ENCODE assay signal across 1 cellular context in the genomic region with DNA sequence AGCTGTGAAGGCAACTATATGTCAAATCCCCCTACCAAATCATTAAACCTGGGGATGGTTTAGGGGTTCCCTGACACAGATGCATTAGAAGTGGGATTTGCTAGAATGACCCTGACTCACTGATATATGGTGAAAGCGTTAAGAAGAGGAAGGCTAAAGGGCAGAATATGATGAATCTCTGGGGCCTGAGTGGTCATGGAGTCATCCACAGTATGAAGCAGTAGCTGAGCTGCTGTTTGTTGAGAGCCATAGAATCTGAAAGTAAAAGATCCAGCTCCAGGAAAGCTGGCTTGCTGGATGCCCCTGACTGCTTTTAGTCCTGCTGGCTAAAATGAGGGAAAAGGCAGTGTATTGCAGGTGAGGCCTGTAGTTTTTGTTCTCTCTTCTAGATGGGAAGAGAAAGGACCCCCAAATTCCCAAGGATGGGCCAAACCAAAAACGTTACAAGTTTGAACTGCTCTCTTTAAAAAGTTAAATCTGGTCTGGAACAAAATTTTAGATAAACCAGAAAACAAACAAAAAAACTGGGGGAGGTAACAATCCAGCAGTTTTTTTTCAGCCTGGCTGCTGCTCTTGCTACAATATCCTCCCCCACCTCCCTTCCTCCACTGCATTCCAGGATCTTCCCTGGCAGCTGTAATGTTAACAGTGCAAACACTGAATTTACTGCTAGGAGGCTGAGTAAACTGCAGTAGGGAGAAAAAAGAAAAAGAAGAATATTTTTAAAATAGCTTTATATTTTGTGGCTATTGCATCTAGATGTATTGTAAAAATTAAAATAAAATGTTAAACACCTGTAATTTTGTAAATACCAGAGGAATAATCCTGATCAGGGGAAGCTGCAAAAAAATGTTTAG.
TF ChIP-seq lines count a peak whose summit lies in the region.

No MANE protein-coding gene starts in this region.

TF ChIP-seq in HepG2, 621 proteins besides CTCF, POLR2A, EP300 and RAD21 (continued from another document and continues in another):
- TF ChIP-seq, protein P1, sequence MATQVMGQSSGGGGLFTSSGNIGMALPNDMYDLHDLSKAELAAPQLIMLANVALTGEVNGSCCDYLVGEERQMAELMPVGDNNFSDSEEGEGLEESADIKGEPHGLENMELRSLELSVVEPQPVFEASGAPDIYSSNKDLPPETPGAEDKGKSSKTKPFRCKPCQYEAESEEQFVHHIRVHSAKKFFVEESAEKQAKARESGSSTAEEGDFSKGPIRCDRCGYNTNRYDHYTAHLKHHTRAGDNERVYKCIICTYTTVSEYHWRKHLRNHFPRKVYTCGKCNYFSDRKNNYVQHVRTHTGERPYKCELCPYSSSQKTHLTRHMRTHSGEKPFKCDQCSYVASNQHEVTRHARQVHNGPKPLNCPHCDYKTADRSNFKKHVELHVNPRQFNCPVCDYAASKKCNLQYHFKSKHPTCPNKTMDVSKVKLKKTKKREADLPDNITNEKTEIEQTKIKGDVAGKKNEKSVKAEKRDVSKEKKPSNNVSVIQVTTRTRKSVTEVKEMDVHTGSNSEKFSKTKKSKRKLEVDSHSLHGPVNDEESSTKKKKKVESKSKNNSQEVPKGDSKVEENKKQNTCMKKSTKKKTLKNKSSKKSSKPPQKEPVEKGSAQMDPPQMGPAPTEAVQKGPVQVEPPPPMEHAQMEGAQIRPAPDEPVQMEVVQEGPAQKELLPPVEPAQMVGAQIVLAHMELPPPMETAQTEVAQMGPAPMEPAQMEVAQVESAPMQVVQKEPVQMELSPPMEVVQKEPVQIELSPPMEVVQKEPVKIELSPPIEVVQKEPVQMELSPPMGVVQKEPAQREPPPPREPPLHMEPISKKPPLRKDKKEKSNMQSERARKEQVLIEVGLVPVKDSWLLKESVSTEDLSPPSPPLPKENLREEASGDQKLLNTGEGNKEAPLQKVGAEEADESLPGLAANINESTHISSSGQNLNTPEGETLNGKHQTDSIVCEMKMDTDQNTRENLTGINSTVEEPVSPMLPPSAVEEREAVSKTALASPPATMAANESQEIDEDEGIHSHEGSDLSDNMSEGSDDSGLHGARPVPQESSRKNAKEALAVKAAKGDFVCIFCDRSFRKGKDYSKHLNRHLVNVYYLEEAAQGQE (IDR thresholded peaks at IDR 0.05; ENCODE audit: borderline replicate concordance in 1 of 2, low read depth in 1 of 2, low read length in 2 of 2), result 0 out of 4 replicates have a peak, but pooled peaks of 1 of the 2 experiments have one; percentile 37
- TF ChIP-seq ATM (IDR thresholded peaks at IDR 0.05; ENCODE audit: borderline replicate concordance) (no peak), FOXA3 (CRISPR knock-in tag; IDR thresholded peaks at IDR 0.05) (peak; percentile 72), FIP1L1 (IDR thresholded peaks at IDR 0.05; ENCODE audit: borderline replicate concordance, insufficient read depth, low read depth, low read length) (no peak), ZNF432 (CRISPR knock-in tag; IDR thresholded peaks at IDR 0.05; ENCODE audit: borderline replicate concordance) (no peak), LCORL (IDR thresholded peaks at IDR 0.05) (no peak), LCORL (CRISPR knock-in tag; IDR thresholded peaks at IDR 0.05) (0 out of 2 replicates have a peak, but pooled peaks have one; percentile 10), SAP130 (CRISPR knock-in tag; IDR thresholded peaks at IDR 0.05; ENCODE audit: low read depth) (peak; percentile 41; the same call in 1 of the 2 replicates), ASH2L (IDR thresholded peaks at IDR 0.05; ENCODE audit: insufficient read length, low read depth, low read length) (peak; percentile 84), FOXJ3 (CRISPR knock-in tag; IDR thresholded peaks at IDR 0.05; ENCODE audit: borderline replicate concordance) (0 out of 2 replicates have a peak, but pooled peaks have one; percentile 16), ZFY (CRISPR knock-in tag; IDR thresholded peaks at IDR 0.05) (peak; percentile 5; the same call in 1 of the 2 replicates), TEAD3 (CRISPR knock-in tag; optimal IDR thresholded peaks at IDR 0.05; ENCODE audit: borderline replicate concordance) (peak; percentile 96), ETV5 (CRISPR knock-in tag; IDR thresholded peaks at IDR 0.05; ENCODE audit: borderline replicate concordance) (peak; percentile 25; the same call in 1 of the 2 replicates), PPARG (CRISPR knock-in tag; conservative IDR thresholded peaks at IDR 0.05) (0 out of 2 replicates have a peak, but pooled peaks have one; percentile 24), NFIC (IDR thresholded peaks at IDR 0.05; ENCODE audit: low read length) (0 out of 2 replicates have a peak, but pooled peaks have one; percentile 67), ISX (CRISPR knock-in tag; conservative IDR thresholded peaks at IDR 0.05) (no peak), FOXP1 (IDR thresholded peaks at IDR 0.05) (no peak), FOXP1 (CRISPR knock-in tag; IDR thresholded peaks at IDR 0.05) (peak; percentile 57), MAZ (IDR thresholded peaks at IDR 0.05; ENCODE audit: borderline replicate concordance, low read depth, low read length) (no peak), MAZ (CRISPR knock-in tag; IDR thresholded peaks at IDR 0.05; ENCODE audit: low read depth) (0 out of 2 replicates have a peak, but pooled peaks have one; percentile 32), NFE2L2 (IDR thresholded peaks at IDR 0.05; ENCODE audit: low read length) (no peak), GATAD2A (CRISPR knock-in tag; IDR thresholded peaks at IDR 0.05) (peak; percentile 40; the same call in 1 of the 2 replicates), RORA (CRISPR knock-in tag; IDR thresholded peaks at IDR 0.05) (no peak), ERF (CRISPR knock-in tag; IDR thresholded peaks at IDR 0.05) (0 out of 2 replicates have a peak, but pooled peaks have one; percentile 19), RARA (CRISPR knock-in tag; IDR thresholded peaks at IDR 0.05) (no peak)
- TF ChIP-seq, protein P2, sequence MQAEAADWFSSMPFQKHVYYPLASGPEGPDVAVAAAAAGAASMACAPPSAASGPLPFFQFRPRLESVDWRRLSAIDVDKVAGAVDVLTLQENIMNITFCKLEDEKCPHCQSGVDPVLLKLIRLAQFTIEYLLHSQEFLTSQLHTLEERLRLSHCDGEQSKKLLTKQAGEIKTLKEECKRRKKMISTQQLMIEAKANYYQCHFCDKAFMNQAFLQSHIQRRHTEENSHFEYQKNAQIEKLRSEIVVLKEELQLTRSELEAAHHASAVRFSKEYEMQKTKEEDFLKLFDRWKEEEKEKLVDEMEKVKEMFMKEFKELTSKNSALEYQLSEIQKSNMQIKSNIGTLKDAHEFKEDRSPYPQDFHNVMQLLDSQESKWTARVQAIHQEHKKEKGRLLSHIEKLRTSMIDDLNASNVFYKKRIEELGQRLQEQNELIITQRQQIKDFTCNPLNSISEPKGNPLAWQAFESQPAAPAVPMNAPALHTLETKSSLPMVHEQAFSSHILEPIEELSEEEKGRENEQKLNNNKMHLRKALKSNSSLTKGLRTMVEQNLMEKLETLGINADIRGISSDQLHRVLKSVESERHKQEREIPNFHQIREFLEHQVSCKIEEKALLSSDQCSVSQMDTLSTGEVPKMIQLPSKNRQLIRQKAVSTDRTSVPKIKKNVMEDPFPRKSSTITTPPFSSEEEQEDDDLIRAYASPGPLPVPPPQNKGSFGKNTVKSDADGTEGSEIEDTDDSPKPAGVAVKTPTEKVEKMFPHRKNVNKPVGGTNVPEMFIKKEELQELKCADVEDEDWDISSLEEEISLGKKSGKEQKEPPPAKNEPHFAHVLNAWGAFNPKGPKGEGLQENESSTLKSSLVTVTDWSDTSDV (CRISPR knock-in tag; IDR thresholded peaks at IDR 0.05), result no peak
- TF ChIP-seq, protein P3, sequence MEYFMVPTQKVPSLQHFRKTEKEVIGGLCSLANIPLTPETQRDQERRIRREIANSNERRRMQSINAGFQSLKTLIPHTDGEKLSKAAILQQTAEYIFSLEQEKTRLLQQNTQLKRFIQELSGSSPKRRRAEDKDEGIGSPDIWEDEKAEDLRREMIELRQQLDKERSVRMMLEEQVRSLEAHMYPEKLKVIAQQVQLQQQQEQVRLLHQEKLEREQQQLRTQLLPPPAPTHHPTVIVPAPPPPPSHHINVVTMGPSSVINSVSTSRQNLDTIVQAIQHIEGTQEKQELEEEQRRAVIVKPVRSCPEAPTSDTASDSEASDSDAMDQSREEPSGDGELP (IDR thresholded peaks at IDR 0.05; ENCODE audit: borderline replicate concordance, low read depth), result peak; percentile 68; the same call in 1 of the 2 replicates
- TF ChIP-seq, protein P4, sequence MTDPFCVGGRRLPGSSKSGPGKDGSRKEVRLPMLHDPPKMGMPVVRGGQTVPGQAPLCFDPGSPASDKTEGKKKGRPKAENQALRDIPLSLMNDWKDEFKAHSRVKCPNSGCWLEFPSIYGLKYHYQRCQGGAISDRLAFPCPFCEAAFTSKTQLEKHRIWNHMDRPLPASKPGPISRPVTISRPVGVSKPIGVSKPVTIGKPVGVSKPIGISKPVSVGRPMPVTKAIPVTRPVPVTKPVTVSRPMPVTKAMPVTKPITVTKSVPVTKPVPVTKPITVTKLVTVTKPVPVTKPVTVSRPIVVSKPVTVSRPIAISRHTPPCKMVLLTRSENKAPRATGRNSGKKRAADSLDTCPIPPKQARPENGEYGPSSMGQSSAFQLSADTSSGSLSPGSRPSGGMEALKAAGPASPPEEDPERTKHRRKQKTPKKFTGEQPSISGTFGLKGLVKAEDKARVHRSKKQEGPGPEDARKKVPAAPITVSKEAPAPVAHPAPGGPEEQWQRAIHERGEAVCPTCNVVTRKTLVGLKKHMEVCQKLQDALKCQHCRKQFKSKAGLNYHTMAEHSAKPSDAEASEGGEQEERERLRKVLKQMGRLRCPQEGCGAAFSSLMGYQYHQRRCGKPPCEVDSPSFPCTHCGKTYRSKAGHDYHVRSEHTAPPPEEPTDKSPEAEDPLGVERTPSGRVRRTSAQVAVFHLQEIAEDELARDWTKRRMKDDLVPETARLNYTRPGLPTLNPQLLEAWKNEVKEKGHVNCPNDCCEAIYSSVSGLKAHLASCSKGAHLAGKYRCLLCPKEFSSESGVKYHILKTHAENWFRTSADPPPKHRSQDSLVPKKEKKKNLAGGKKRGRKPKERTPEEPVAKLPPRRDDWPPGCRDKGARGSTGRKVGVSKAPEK (CRISPR knock-in tag; IDR thresholded peaks at IDR 0.05; ENCODE audit: borderline replicate concordance), result no peak
- TF ChIP-seq, protein P5, sequence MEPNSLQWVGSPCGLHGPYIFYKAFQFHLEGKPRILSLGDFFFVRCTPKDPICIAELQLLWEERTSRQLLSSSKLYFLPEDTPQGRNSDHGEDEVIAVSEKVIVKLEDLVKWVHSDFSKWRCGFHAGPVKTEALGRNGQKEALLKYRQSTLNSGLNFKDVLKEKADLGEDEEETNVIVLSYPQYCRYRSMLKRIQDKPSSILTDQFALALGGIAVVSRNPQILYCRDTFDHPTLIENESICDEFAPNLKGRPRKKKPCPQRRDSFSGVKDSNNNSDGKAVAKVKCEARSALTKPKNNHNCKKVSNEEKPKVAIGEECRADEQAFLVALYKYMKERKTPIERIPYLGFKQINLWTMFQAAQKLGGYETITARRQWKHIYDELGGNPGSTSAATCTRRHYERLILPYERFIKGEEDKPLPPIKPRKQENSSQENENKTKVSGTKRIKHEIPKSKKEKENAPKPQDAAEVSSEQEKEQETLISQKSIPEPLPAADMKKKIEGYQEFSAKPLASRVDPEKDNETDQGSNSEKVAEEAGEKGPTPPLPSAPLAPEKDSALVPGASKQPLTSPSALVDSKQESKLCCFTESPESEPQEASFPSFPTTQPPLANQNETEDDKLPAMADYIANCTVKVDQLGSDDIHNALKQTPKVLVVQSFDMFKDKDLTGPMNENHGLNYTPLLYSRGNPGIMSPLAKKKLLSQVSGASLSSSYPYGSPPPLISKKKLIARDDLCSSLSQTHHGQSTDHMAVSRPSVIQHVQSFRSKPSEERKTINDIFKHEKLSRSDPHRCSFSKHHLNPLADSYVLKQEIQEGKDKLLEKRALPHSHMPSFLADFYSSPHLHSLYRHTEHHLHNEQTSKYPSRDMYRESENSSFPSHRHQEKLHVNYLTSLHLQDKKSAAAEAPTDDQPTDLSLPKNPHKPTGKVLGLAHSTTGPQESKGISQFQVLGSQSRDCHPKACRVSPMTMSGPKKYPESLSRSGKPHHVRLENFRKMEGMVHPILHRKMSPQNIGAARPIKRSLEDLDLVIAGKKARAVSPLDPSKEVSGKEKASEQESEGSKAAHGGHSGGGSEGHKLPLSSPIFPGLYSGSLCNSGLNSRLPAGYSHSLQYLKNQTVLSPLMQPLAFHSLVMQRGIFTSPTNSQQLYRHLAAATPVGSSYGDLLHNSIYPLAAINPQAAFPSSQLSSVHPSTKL (CRISPR knock-in tag; IDR thresholded peaks at IDR 0.05), result peak; percentile 48; the same call in 1 of the 2 replicates
- TF ChIP-seq, protein P6, sequence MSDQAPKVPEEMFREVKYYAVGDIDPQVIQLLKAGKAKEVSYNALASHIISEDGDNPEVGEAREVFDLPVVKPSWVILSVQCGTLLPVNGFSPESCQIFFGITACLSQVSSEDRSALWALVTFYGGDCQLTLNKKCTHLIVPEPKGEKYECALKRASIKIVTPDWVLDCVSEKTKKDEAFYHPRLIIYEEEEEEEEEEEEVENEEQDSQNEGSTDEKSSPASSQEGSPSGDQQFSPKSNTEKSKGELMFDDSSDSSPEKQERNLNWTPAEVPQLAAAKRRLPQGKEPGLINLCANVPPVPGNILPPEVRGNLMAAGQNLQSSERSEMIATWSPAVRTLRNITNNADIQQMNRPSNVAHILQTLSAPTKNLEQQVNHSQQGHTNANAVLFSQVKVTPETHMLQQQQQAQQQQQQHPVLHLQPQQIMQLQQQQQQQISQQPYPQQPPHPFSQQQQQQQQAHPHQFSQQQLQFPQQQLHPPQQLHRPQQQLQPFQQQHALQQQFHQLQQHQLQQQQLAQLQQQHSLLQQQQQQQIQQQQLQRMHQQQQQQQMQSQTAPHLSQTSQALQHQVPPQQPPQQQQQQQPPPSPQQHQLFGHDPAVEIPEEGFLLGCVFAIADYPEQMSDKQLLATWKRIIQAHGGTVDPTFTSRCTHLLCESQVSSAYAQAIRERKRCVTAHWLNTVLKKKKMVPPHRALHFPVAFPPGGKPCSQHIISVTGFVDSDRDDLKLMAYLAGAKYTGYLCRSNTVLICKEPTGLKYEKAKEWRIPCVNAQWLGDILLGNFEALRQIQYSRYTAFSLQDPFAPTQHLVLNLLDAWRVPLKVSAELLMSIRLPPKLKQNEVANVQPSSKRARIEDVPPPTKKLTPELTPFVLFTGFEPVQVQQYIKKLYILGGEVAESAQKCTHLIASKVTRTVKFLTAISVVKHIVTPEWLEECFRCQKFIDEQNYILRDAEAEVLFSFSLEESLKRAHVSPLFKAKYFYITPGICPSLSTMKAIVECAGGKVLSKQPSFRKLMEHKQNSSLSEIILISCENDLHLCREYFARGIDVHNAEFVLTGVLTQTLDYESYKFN (CRISPR knock-in tag; conservative IDR thresholded peaks at IDR 0.05), result peak; percentile 80
- TF ChIP-seq, protein P7, sequence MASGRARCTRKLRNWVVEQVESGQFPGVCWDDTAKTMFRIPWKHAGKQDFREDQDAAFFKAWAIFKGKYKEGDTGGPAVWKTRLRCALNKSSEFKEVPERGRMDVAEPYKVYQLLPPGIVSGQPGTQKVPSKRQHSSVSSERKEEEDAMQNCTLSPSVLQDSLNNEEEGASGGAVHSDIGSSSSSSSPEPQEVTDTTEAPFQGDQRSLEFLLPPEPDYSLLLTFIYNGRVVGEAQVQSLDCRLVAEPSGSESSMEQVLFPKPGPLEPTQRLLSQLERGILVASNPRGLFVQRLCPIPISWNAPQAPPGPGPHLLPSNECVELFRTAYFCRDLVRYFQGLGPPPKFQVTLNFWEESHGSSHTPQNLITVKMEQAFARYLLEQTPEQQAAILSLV (CRISPR knock-in tag; IDR thresholded peaks at IDR 0.05; ENCODE audit: borderline replicate concordance), result no peak
